ENCODE assay signal across 18 cellular contexts in genomic region chr21:45836268-45836655, GRCh38.
DNase-seq lines count a peak whose midpoint lies in the region; ATAC-seq and TF ChIP-seq lines count a peak whose summit lies in the region.
"Had no signal": no experiment of that assay in that cellular context is flagged by ENCODE, and none has a peak within 500 bp of the region (broad histone marks: within the 10 kb centered on the region; RNA-seq: fewer than 3 reads in every experiment).

No MANE protein-coding gene starts in this region.

- ATAC-seq in GM18909 (IDR thresholded peaks at IDR 0.05; ENCODE audit: poor library complexity, unreplicated experiment) (no peak), GM18907 (IDR thresholded peaks at IDR 0.05; ENCODE audit: unreplicated experiment) (no peak), HG03175 (IDR thresholded peaks at IDR 0.05; ENCODE audit: unreplicated experiment) (no peak)
- ATAC-seq: HepG2, mucosa of descending colon had no signal

- DNase-seq in Ammon's horn (ENCODE audit: low spot score) (peak; percentile 49), NCI-H2196 (lab: John Stamatoyannopoulos, UW; ENCODE audit: unreplicated experiment) (peak; percentile 59), choroid plexus epithelial cell (ENCODE audit: low read depth) (peak; percentile 24), medulla oblongata (ENCODE audit: extremely low spot score) (peak; percentile 58), globus pallidus (ENCODE audit: low spot score) (no peak)
- DNase-seq: activated CD4-positive, alpha-beta T cell treated with anti-CD3 and anti-CD28 coated beads for 48 hours; activated naive CD4-positive, alpha-beta T cell treated with anti-CD3 and anti-CD28 coated beads for 36 hours; GM23248; mucosa of descending colon; NCI-H187; NCI-H524; occipital lobe; stimulated activated CD4-positive, alpha-beta T cell treated with anti-CD3 and anti-CD28 coated beads, Interleukin-4, amount 100 ng/mL, for 1 hour had no signal

- no peak for TF ChIP-seq CTCF in choroid plexus epithelial cell (conservative IDR thresholded peaks at IDR 0.05; ENCODE audit: low read depth, low read length)

- no peak overlapping the region for H3K4me3 ChIP-seq in choroid plexus epithelial cell (ENCODE audit: low read depth, low read length)
- H3K4me3 ChIP-seq: GM23248, mucosa of descending colon, SK-N-MC had no signal
